16 cellular contexts compared by ENCODE assay signal in genomic region chr3:83843716-83844115, GRCh38.
"Had no signal": no experiment of that assay in that cellular context is flagged by ENCODE, and none has a peak within 500 bp of the region (broad histone marks: within the 10 kb centered on the region; RNA-seq: fewer than 3 reads in every experiment).

No MANE protein-coding gene starts in this region.

- ATAC-seq: activated CD8-positive, alpha-beta T cell treated with anti-CD3 and anti-CD28 coated beads for 36 hours; activated T-cell treated with anti-CD3 and anti-CD28 coated beads, Interleukin-2, amount 50 U/mL, for 72 hours; left ventricle myocardium superior; stimulated activated naive B cell treated with anti-CD40 and anti-IgM and Interleukin-4, amounts not matched to agents 10 μg/mL and 1 μg/mL and 100 μg/mL, for 72 hours had no signal

- H3K9me3 ChIP-seq: colonic mucosa, tibial nerve had no signal

- H3K27ac ChIP-seq: colonic mucosa, epithelial cell of prostate, right atrium auricular region, skin epidermis, tibial nerve had no signal

- DNase-seq: activated CD4-positive, alpha-beta T cell treated with anti-CD3 and anti-CD28 coated beads for 4 hours; activated CD8-positive, alpha-beta memory T cell treated with anti-CD3 and anti-CD28 coated beads, Interleukin-2, amount 50 U/mL, for 4 hours; activated CD8-positive, alpha-beta T cell treated with anti-CD3 and anti-CD28 coated beads for 36 hours; activated naive CD4-positive, alpha-beta T cell; activated T-cell treated with anti-CD3 and anti-CD28 coated beads, Interleukin-2, amount 50 U/mL, for 72 hours; aorta; colonic mucosa; effector CD8-positive, alpha-beta T cell; hypothalamus; left ventricle myocardium superior; stimulated activated naive B cell treated with anti-CD40 and anti-IgM and Interleukin-4, amounts not matched to agents 10 μg/mL and 1 μg/mL and 100 μg/mL, for 72 hours; T-helper 9 cell had no signal

- H3K27me3 ChIP-seq: colonic mucosa, right atrium auricular region, tibial nerve had no signal

- H3K4me1 ChIP-seq: colonic mucosa, right atrium auricular region, tibial nerve had no signal

- H3K4me3 ChIP-seq: colonic mucosa, right atrium auricular region, skin epidermis, tibial nerve had no signal

- H3K36me3 ChIP-seq: colonic mucosa, right atrium auricular region, tibial nerve had no signal
